Comparison of ENCODE assay signal across 16 cellular contexts in the genomic region with DNA sequence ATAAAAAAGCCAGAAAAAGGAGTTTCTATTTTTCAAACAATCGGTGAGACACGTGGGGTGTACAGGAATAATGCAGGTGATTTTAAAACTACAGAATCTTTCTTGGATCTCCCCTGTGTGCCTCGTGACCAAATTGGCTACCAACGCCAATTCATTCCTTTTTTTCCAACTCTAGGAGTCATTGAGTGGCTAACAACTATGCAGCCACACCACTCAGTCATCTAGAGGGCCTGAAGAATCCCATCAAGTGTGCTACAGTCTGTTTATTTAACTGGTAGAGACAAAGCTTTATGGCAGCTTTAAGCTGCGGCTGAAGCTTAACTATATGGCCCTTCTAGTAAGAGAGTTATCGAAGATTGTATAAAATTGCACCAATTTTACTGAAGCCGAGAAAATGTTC.
"Had no signal": no experiment of that assay in that cellular context is flagged by ENCODE, and none has a peak within 500 bp of the region (broad histone marks: within the 10 kb centered on the region; RNA-seq: fewer than 3 reads in every experiment).

No MANE protein-coding gene starts in this region.

- H3K4me1 ChIP-seq: heart right ventricle, right lobe of liver, transverse colon had no signal

- ATAC-seq: activated naive CD4-positive, alpha-beta T cell treated with anti-CD3 and anti-CD28 coated beads, Interleukin-2, amount 50 U/mL, for 72 hours; activated T-cell treated with anti-CD3 and anti-CD28 coated beads, Interleukin-2, amount 50 U/mL, for 72 hours; esophagus mucosa; heart right ventricle; naive thymus-derived CD8-positive, alpha-beta T cell; right lobe of liver had no signal

- H3K27ac ChIP-seq: heart right ventricle, ovary, right lobe of liver, transverse colon had no signal

- DNase-seq: activated CD4-positive, alpha-beta T cell treated with anti-CD3 and anti-CD28 coated beads, Interleukin-2, amount 50 U/mL, for 4 hours; activated effector memory CD4-positive, alpha-beta T cell treated with anti-CD3 and anti-CD28 coated beads, Interleukin-2, amount 50 U/mL, for 16 hours; activated T-cell treated with anti-CD3 and anti-CD28 coated beads, Interleukin-2, amount 50 U/mL, for 72 hours; effector CD4-positive, alpha-beta T cell; heart right ventricle; kidney glomerular epithelial cell; naive thymus-derived CD8-positive, alpha-beta T cell; ovary; right lobe of liver; small intestine; stimulated activated CD4-positive, alpha-beta T cell treated with anti-CD3 and anti-CD28 coated beads, Interleukin-15, amount 100 ng/mL, for 24 hours; stimulated activated CD4-positive, alpha-beta T cell treated with anti-CD3 and anti-CD28 coated beads, Interleukin-2, amount 100 ng/mL, for 48 hours; transverse colon had no signal

- H3K4me1 Mint-ChIP-seq: naive thymus-derived CD8-positive, alpha-beta T cell had no signal

- H3K36me3 ChIP-seq: heart right ventricle, ovary, right lobe of liver, transverse colon had no signal

- H3K27ac Mint-ChIP-seq: activated naive CD4-positive, alpha-beta T cell treated with anti-CD3 and anti-CD28 coated beads, Interleukin-2, amount 50 U/mL, for 72 hours; activated T-cell treated with anti-CD3 and anti-CD28 coated beads, Interleukin-2, amount 50 U/mL, for 72 hours; naive thymus-derived CD8-positive, alpha-beta T cell; stimulated activated naive CD8-positive, alpha-beta T cell treated with anti-CD3 and anti-CD28 coated beads, Interleukin-15, Interleukin-2, amounts not matched to agents 100 ng/mL and 50 ng/mL, for 24 hours had no signal

- H3K4me3 ChIP-seq: heart right ventricle, ovary, right lobe of liver, transverse colon had no signal

- H3K27me3 ChIP-seq: ovary, right lobe of liver, transverse colon had no signal

- H3K4me3 Mint-ChIP-seq: activated T-cell treated with anti-CD3 and anti-CD28 coated beads, Interleukin-2, amount 50 U/mL, for 72 hours; naive thymus-derived CD8-positive, alpha-beta T cell; stimulated activated naive CD8-positive, alpha-beta T cell treated with anti-CD3 and anti-CD28 coated beads, Interleukin-15, Interleukin-2, amounts not matched to agents 100 ng/mL and 50 ng/mL, for 24 hours had no signal

- H3K9me3 ChIP-seq: ovary, right lobe of liver, transverse colon had no signal
